10 cellular contexts compared by ENCODE assay signal in genomic region chr20:8399963-8400362, GRCh38.
DNase-seq lines count a peak whose midpoint lies in the region; ATAC-seq and TF ChIP-seq lines count a peak whose summit lies in the region.
"Had no signal": no experiment of that assay in that cellular context is flagged by ENCODE, and none has a peak within 500 bp of the region (broad histone marks: within the 10 kb centered on the region; RNA-seq: fewer than 3 reads in every experiment).

No MANE protein-coding gene starts in this region.

- H3K27ac ChIP-seq in gastroesophageal sphincter: no peak overlapping the region
- H3K27ac ChIP-seq in hepatocyte: no peak overlapping the region

- H3K4me1 Mint-ChIP-seq in immature natural killer cell (peaks cover 32 to 57% of the 10 kb centered on the region in 2 donors), Calu3 (ENCODE audit: low read depth, unreplicated experiment) (no peaks in the 10 kb centered on the region)

- H4K20me1 ChIP-seq in hepatocyte (ENCODE audit: insufficient read depth, poor library complexity, severe bottlenecking): no peaks in the 10 kb centered on the region

- H3K4me2 ChIP-seq in hepatocyte: no peak overlapping the region

- CTCF ChIA-PET in Calu3 (lab: Charles Lee): no interaction called here

- H3K27me3 Mint-ChIP-seq in immature natural killer cell (ENCODE audit: low read depth in 3 of 3): peaks cover 0 to 2% (median 2%) of the 10 kb centered on the region in 3 donors
- H3K27me3 Mint-ChIP-seq in Calu3 (ENCODE audit: unreplicated experiment): no peaks in the 10 kb centered on the region

- H3K27me3 ChIP-seq in gastroesophageal sphincter (no peaks in the 10 kb centered on the region), hepatocyte (no peaks in the 10 kb centered on the region)

- H3K79me2 ChIP-seq in hepatocyte: no peaks in the 10 kb centered on the region

- BruUV-seq in Calu3 (replicated peaks; lab: Mats Ljungman, UMichigan): no TSS peak

- TF ChIP-seq CTCF in gastroesophageal sphincter (IDR thresholded peaks at IDR 0.05) (no peak), Calu3 (IDR thresholded peaks at IDR 0.05; ENCODE audit: unreplicated experiment) (no peak), hepatocyte (IDR thresholded peaks at IDR 0.05; ENCODE audit: poor library complexity) (no peak)

- ATAC-seq in GM18511 (IDR thresholded peaks at IDR 0.05; ENCODE audit: unreplicated experiment): peak; percentile 99
- ATAC-seq in GM21717 (IDR thresholded peaks at IDR 0.05; ENCODE audit: unreplicated experiment): peak; percentile 99
- peak; percentile 99 for ATAC-seq in HG03575 (IDR thresholded peaks at IDR 0.05; ENCODE audit: extremely low read depth, insufficient number of reproducible peaks, low FRiP score, unreplicated experiment)
- ATAC-seq in gastroesophageal sphincter: no peak

- H3K4me1 ChIP-seq in gastroesophageal sphincter: peaks cover 0 to 13% (median 4%) of the 10 kb centered on the region in 3 donors
- no peaks in the 10 kb centered on the region for H3K4me1 ChIP-seq in hepatocyte (ENCODE audit: insufficient read depth)

- TF ChIP-seq POLR2A in gastroesophageal sphincter (IDR thresholded peaks at IDR 0.05): no peak

- H3K36me3 Mint-ChIP-seq in immature natural killer cell (peaks cover 0 to 11% (median 0%) of the 10 kb centered on the region in 3 donors), Calu3 (ENCODE audit: insufficient read depth, unreplicated experiment) (no peaks in the 10 kb centered on the region)

- DNase-seq in immature natural killer cell: peak; percentile 45 to 58 (median 47)
- no peak for DNase-seq in Calu3
- no peak for DNase-seq in hepatocyte (ENCODE audit: low spot score)
- DNase-seq in NCI-H226: no peak
- DNase-seq: cortex of kidney, substantia nigra had no signal

- no peak for TF ChIP-seq EP300 in gastroesophageal sphincter (IDR thresholded peaks at IDR 0.05)

- H3K27ac Mint-ChIP-seq in immature natural killer cell (peak overlapping the region in 5 of 6 donors; percentile 51 to 77 (median 62)), Calu3 (ENCODE audit: unreplicated experiment) (no peak overlapping the region)

- peak overlapping the region; percentile 42 to 73 (median 65) for H3K4me3 Mint-ChIP-seq in immature natural killer cell
- H3K4me3 Mint-ChIP-seq in Calu3 (ENCODE audit: low read depth, unreplicated experiment): no peak overlapping the region

- no peaks in the 10 kb centered on the region for H3K9me2 ChIP-seq in hepatocyte (replicated peaks; ENCODE audit: insufficient read depth)

- H3K4me3 ChIP-seq in gastroesophageal sphincter (no peak overlapping the region), hepatocyte (no peak overlapping the region)

- H3K9me3 Mint-ChIP-seq in immature natural killer cell (no peaks in the 10 kb centered on the region), Calu3 (ENCODE audit: low read depth, unreplicated experiment) (no peaks in the 10 kb centered on the region)

- H3K36me3 ChIP-seq in gastroesophageal sphincter (no peaks in the 10 kb centered on the region), hepatocyte (replicated peaks; ENCODE audit: insufficient read depth, low read depth) (no peaks in the 10 kb centered on the region)

- no peaks in the 10 kb centered on the region for H3K9me3 ChIP-seq in gastroesophageal sphincter
- no peaks in the 10 kb centered on the region for H3K9me3 ChIP-seq in hepatocyte (ENCODE audit: low read depth)

- intact Hi-C loops in Calu3 (cut with micrococcal nuclease; ENCODE audit: unreplicated experiment): no loop called here

- no peak overlapping the region for H2AFZ ChIP-seq in hepatocyte

Comparison
In these comparisons a context has a peak if more than half of its experiments do, and no peak if none do; other contexts are left out.
1. DNase-seq: peak in immature natural killer cell (3 of 3); none in Calu3 (single experiment), hepatocyte (single experiment) and NCI-H226 (single experiment).